27 cellular contexts compared by ENCODE assay signal in the genomic region with DNA sequence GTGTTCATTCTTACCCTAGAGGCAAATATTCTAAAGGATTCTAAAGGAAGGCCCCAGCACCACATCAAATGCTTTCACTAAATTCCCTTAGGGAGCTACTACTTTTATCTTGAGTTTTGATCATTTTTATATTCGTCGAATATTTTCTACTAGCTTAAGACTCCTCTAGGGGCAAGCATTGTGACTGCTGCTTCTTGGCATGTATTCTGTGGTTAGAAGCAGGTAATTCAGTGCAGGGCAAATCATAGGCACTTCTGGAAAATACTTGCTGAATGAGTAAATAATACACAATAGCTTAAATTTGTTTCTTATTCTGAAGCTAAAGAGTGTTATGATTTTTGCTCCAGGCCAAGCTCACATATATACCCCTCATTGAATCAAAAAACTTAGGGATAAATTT.
"Had no signal": no experiment of that assay in that cellular context is flagged by ENCODE, and none has a peak within 500 bp of the region (broad histone marks: within the 10 kb centered on the region; RNA-seq: fewer than 3 reads in every experiment).

No MANE protein-coding gene starts in this region.

- H3K4me3 ChIP-seq: Peyer's patch, SJSA1 had no signal

- H3K9me3 ChIP-seq: Peyer's patch, SJSA1, SK-N-SH had no signal

- FAIRE-seq: TTC549 had no signal

- H3K27ac ChIP-seq: KMS-11, Peyer's patch, SJSA1 had no signal

- H3K36me3 ChIP-seq: Peyer's patch, SJSA1 had no signal

- H3K4me1 ChIP-seq: Peyer's patch, SJSA1 had no signal

- DNase-seq: activated CD4-positive, alpha-beta T cell treated with anti-CD3 and anti-CD28 coated beads, Interleukin-2, amount 10 ng/mL, durations not matched to agents 24 days and 14 days; activated CD4-positive, alpha-beta T cell treated with anti-CD3 and anti-CD28 coated beads, Interleukin-2, amount 50 U/mL, for 4 hours; activated CD8-positive, alpha-beta T cell treated with anti-CD3 and anti-CD28 coated beads for 36 hours; activated effector memory CD4-positive, alpha-beta T cell treated with anti-CD3 and anti-CD28 coated beads, Interleukin-2, amount 50 U/mL, for 16 hours; activated naive CD4-positive, alpha-beta T cell; activated naive CD4-positive, alpha-beta T cell treated with anti-CD3 and anti-CD28 coated beads, Interleukin-2, amount 50 U/mL, for 16 hours; activated naive CD8-positive, alpha-beta T cell treated with anti-CD3 and anti-CD28 coated beads for 36 hours; activated T-cell treated with anti-CD3 and anti-CD28 coated beads, Interleukin-2, amount 50 U/mL, for 1 hour; activated T-cell treated with anti-CD3 and anti-CD28 coated beads, Interleukin-2, amount 50 U/mL, for 72 hours; amniotic stem cell; aorta; NCI-H1105 treated with DMSO at 0.1 percent for 48 hours; NCI-H1436 treated with DMSO at 0.1 percent for 48 hours; NCI-H1694 treated with DMSO at 0.1 percent for 48 hours; NCI-H2029; NCI-H510A; NCI-H526; NCI-H748 treated with DMSO at 0.1 percent for 48 hours; NK-92 treated with Interleukin-12 subunit alpha and Interleukin-12 subunit beta, amount 100 ng/mL, for 24 hours; PC-3; Peyer's patch; RPMI8226; SHP77 treated with DMSO at 0.1 percent for 48 hours; SK-N-SH had no signal

- H3K27me3 ChIP-seq: Peyer's patch, SJSA1 had no signal
